In the genomic region with DNA sequence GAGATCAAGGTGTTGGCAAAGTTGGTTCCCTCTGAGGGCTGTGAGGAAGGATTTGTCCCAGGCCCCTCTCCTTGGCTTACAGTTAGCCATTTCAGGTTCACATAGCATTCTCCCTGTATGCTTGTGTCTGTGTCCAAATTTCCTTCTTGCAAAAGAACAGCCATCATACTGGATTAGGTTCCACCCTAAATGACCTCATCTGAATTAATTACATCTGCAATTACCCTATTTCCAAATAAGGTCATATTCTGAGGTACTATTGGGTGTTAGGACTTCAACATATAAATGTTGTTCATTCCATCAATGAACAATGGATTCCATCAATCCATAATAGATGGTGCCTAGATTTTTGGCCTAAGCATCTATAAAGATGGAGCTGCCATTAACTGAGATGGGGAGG, we compare ENCODE assay signal across 21 cellular contexts. TPM values are rescaled to one million over a fixed set of nuclear protein-coding genes. Genes with fewer than 3 reads are reported as not detected.
"Had no signal": no experiment of that assay in that cellular context is flagged by ENCODE, and none has a peak within 500 bp of the region (broad histone marks: within the 10 kb centered on the region; RNA-seq: fewer than 3 reads in every experiment).

No MANE protein-coding gene starts in this region.

- H3K9me3 ChIP-seq: left lung, right lobe of liver had no signal

- H3K4me3 ChIP-seq: left lung, right lobe of liver, skin epidermis had no signal

- ATAC-seq: activated CD4-positive, alpha-beta T cell treated with anti-CD3 and anti-CD28 coated beads for 36 hours; left lung; right lobe of liver; stimulated activated effector memory CD8-positive, alpha-beta T cell treated with anti-CD3 and anti-CD28 coated beads, Interleukin-12 subunit alpha, Interleukin-12 subunit beta, amount 100 ng/mL, for 72 hours had no signal

- H3K27me3 ChIP-seq: left lung, right lobe of liver had no signal

- H3K4me1 Mint-ChIP-seq: activated CD4-positive, alpha-beta T cell treated with anti-CD3 and anti-CD28 coated beads for 36 hours; activated naive CD8-positive, alpha-beta T cell treated with anti-CD3 and anti-CD28 coated beads for 36 hours; stimulated activated effector memory CD8-positive, alpha-beta T cell treated with anti-CD3 and anti-CD28 coated beads, Interleukin-12 subunit alpha, Interleukin-12 subunit beta, amount 100 ng/mL, for 72 hours had no signal

- H3K36me3 ChIP-seq: left lung, right lobe of liver had no signal

- H3K4me3 Mint-ChIP-seq: activated B cell treated with CpG ODN at 0.5 μM for 24 hours; activated CD4-positive, alpha-beta memory T cell treated with anti-CD3 and anti-CD28 coated beads for 36 hours; activated CD4-positive, alpha-beta T cell treated with anti-CD3 and anti-CD28 coated beads for 36 hours; activated naive CD8-positive, alpha-beta T cell treated with anti-CD3 and anti-CD28 coated beads for 36 hours; stimulated activated effector memory CD8-positive, alpha-beta T cell treated with anti-CD3 and anti-CD28 coated beads, Interleukin-12 subunit alpha, Interleukin-12 subunit beta, amount 100 ng/mL, for 72 hours; T-helper 1 cell treated with Interleukin-12 subunit alpha and Interleukin-12 subunit beta and Interleukin-4 antibody, amounts not matched to agents 30 μg/mL and 1 μg/mL, for 36 hours had no signal

- H3K27ac Mint-ChIP-seq: activated B cell treated with CpG ODN at 0.5 μM for 24 hours; activated CD4-positive, alpha-beta memory T cell treated with anti-CD3 and anti-CD28 coated beads for 36 hours; activated CD4-positive, alpha-beta T cell treated with anti-CD3 and anti-CD28 coated beads for 36 hours; activated naive CD8-positive, alpha-beta T cell treated with anti-CD3 and anti-CD28 coated beads for 36 hours; stimulated activated effector memory CD8-positive, alpha-beta T cell treated with anti-CD3 and anti-CD28 coated beads, Interleukin-12 subunit alpha, Interleukin-12 subunit beta, amount 100 ng/mL, for 72 hours; T-helper 1 cell treated with Interleukin-12 subunit alpha and Interleukin-12 subunit beta and Interleukin-4 antibody, amounts not matched to agents 30 μg/mL and 1 μg/mL, for 36 hours had no signal

- H3K9me3 Mint-ChIP-seq: activated B cell treated with CpG ODN at 0.5 μM for 24 hours; activated CD4-positive, alpha-beta memory T cell treated with anti-CD3 and anti-CD28 coated beads for 36 hours; activated naive CD8-positive, alpha-beta T cell treated with anti-CD3 and anti-CD28 coated beads for 36 hours; stimulated activated effector memory CD8-positive, alpha-beta T cell treated with anti-CD3 and anti-CD28 coated beads, Interleukin-12 subunit alpha, Interleukin-12 subunit beta, amount 100 ng/mL, for 72 hours; T-helper 1 cell treated with Interleukin-12 subunit alpha and Interleukin-12 subunit beta and Interleukin-4 antibody, amounts not matched to agents 30 μg/mL and 1 μg/mL, for 36 hours had no signal

- H3K36me3 Mint-ChIP-seq: activated CD4-positive, alpha-beta memory T cell treated with anti-CD3 and anti-CD28 coated beads for 36 hours; activated naive CD8-positive, alpha-beta T cell treated with anti-CD3 and anti-CD28 coated beads for 36 hours; stimulated activated effector memory CD8-positive, alpha-beta T cell treated with anti-CD3 and anti-CD28 coated beads, Interleukin-12 subunit alpha, Interleukin-12 subunit beta, amount 100 ng/mL, for 72 hours had no signal

- H3K27me3 Mint-ChIP-seq: activated B cell treated with CpG ODN at 0.5 μM for 24 hours; activated CD4-positive, alpha-beta memory T cell treated with anti-CD3 and anti-CD28 coated beads for 36 hours; activated CD4-positive, alpha-beta T cell treated with anti-CD3 and anti-CD28 coated beads for 36 hours; activated naive CD8-positive, alpha-beta T cell treated with anti-CD3 and anti-CD28 coated beads for 36 hours had no signal

- H3K4me1 ChIP-seq: right lobe of liver had no signal

- DNase-seq: activated B cell treated with CpG ODN at 0.5 μM for 24 hours; activated CD4-positive, alpha-beta memory T cell treated with anti-CD3 and anti-CD28 coated beads for 36 hours; activated CD4-positive, alpha-beta T cell treated with anti-CD3 and anti-CD28 coated beads for 36 hours; activated naive CD4-positive, alpha-beta T cell treated with Interleukin-2 at 50 U/mL for 16 hours; activated naive CD8-positive, alpha-beta T cell treated with anti-CD3 and anti-CD28 coated beads for 36 hours; activated T-cell treated with anti-CD3 and anti-CD28 coated beads, Interleukin-2, amount 50 U/mL, for 48 hours; cerebellar nuclear complex; effector CD8-positive, alpha-beta T cell; erythroblast; glutamatergic neuron; hippocampal formation; kidney glomerular epithelial cell; left lung; mammary epithelial cell; occipital lobe; right lobe of liver; stimulated activated CD4-positive, alpha-beta T cell treated with anti-CD3 and anti-CD28 coated beads, Interleukin-2, amount 100 ng/mL, for 24 hours; T1000 had no signal

- H3K27ac ChIP-seq: right lobe of liver had no signal

RNA-seq across cellular contexts. Expression of a gene that starts 16.2 kb away (rescaled TPM):
- total RNA-seq: activated naive CD8-positive, alpha-beta T cell treated with anti-CD3 and anti-CD28 coated beads for 36 hours had no signal
